Comparison of ENCODE assay signal across 26 cellular contexts in genomic region chr18:60740313-60740712, GRCh38.
"Had no signal": no experiment of that assay in that cellular context is flagged by ENCODE, and none has a peak within 500 bp of the region (broad histone marks: within the 10 kb centered on the region; RNA-seq: fewer than 3 reads in every experiment).

No MANE protein-coding gene starts in this region.

- H3K4me3 Mint-ChIP-seq: central memory CD8-positive, alpha-beta T cell; immature natural killer cell; naive thymus-derived CD8-positive, alpha-beta T cell had no signal

- H3K4me1 Mint-ChIP-seq: central memory CD8-positive, alpha-beta T cell; immature natural killer cell; naive thymus-derived CD8-positive, alpha-beta T cell had no signal

- H3K27me3 ChIP-seq: esophagus muscularis mucosa, neutrophil, pancreas, right lobe of liver, stomach, thyroid gland had no signal

- H3K9me3 ChIP-seq: esophagus muscularis mucosa, neutrophil, pancreas, right lobe of liver, stomach, thyroid gland had no signal

- H3K9me3 Mint-ChIP-seq: central memory CD8-positive, alpha-beta T cell had no signal

- DNase-seq: dermis blood vessel endothelial cell; effector memory CD4-positive, alpha-beta T cell; foreskin melanocyte; glutamatergic neuron; hypothalamus; immature natural killer cell; islet precursor cell; left ventricle myocardium superior; mesenchymal stem cell; midbrain; naive thymus-derived CD8-positive, alpha-beta T cell; retina; right lobe of liver; small intestine; stimulated activated CD4-positive, alpha-beta T cell treated with anti-CD3 and anti-CD28 coated beads, Interleukin-15, amount 100 ng/mL, for 24 hours; stimulated activated CD4-positive, alpha-beta T cell treated with anti-CD3 and anti-CD28 coated beads, Interleukin-2, amount 100 ng/mL, for 48 hours; stimulated activated naive CD4-positive, alpha-beta T cell treated with Interleukin-2 at 50 U/mL for 16 hours; stomach; thyroid gland; trophoblast cell had no signal

- H3K27me3 Mint-ChIP-seq: central memory CD8-positive, alpha-beta T cell; naive thymus-derived CD8-positive, alpha-beta T cell had no signal

- H3K4me3 ChIP-seq: coronary artery, esophagus muscularis mucosa, lung, pancreas, right lobe of liver, stomach, thyroid gland had no signal

- H3K27ac Mint-ChIP-seq: immature natural killer cell; naive thymus-derived CD8-positive, alpha-beta T cell had no signal

- H3K36me3 Mint-ChIP-seq: naive thymus-derived CD8-positive, alpha-beta T cell had no signal

- ATAC-seq: left ventricle myocardium superior; naive thymus-derived CD8-positive, alpha-beta T cell; pancreas had no signal

- H3K36me3 ChIP-seq: esophagus muscularis mucosa, neutrophil, pancreas, right lobe of liver, stomach, thyroid gland had no signal

- H3K27ac ChIP-seq: coronary artery, esophagus muscularis mucosa, neutrophil, pancreas, right lobe of liver, stomach, thyroid gland had no signal

- H3K4me1 ChIP-seq: esophagus muscularis mucosa, pancreas, right lobe of liver, stomach, thyroid gland had no signal
